Comparison of ENCODE assay signal across 9 cellular contexts in the genomic region with DNA sequence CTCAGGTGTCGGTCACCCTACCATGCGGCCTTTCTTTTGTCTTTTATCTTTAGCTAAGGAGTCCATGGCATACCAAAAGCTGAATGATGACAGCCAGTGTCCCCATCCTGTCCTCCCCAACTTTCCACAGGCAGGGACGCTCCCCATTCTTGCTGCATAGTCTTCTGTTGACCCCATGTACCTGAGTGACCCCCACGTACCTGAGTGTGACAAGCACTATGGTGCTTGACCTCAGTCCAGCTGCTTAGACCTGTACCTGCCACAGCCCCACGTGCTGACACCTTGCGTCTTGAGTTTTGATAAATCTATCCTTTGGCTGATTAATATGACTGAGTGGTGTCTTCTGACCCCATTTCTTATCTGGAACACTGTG. TPM values are rescaled to one million over a fixed set of nuclear protein-coding genes. Genes with fewer than 3 reads are reported as not detected.
DNase-seq lines count a peak whose midpoint lies in the region; ATAC-seq, FAIRE-seq and TF ChIP-seq lines count a peak whose summit lies in the region.
"Had no signal": no experiment of that assay in that cellular context is flagged by ENCODE, and none has a peak within 500 bp of the region (broad histone marks: within the 10 kb centered on the region; RNA-seq: fewer than 3 reads in every experiment).

No MANE protein-coding gene starts in this region.

- H3K9ac ChIP-seq in Karpas-422 (ENCODE audit: low read length): no peak overlapping the region

- H3K79me2 ChIP-seq in Karpas-422 (ENCODE audit: low read length): no peaks in the 10 kb centered on the region
- H3K79me2 ChIP-seq in osteoblast (ENCODE audit: insufficient read depth, low read length): peaks cover 99% of the 10 kb centered on the region

- POLR2A ChIA-PET in A673 (lab: Charles Lee; ENCODE audit: low non-redundant PET): no interaction called here

- H3K9me2 ChIP-seq in Karpas-422 (replicated peaks; ENCODE audit: insufficient read depth, low read length): no peaks in the 10 kb centered on the region

- CTCF ChIA-PET in A673 (lab: Charles Lee): no interaction called here

- H2AFZ ChIP-seq in Karpas-422 (ENCODE audit: low read length): no peak overlapping the region
- H2AFZ ChIP-seq in osteoblast (ENCODE audit: low read length): no peak overlapping the region

- peaks cover 14% of the 10 kb centered on the region for H3K36me3 ChIP-seq in A673 (ENCODE audit: insufficient read depth, low read length, poor library complexity, severe bottlenecking)
- H3K36me3 ChIP-seq in Karpas-422 (ENCODE audit: insufficient read depth, low read length): no peaks in the 10 kb centered on the region
- H3K36me3 ChIP-seq in effector memory CD4-positive, alpha-beta T cell (ENCODE audit: control insufficient read depth, insufficient read depth, low read length): peaks cover 24% of the 10 kb centered on the region
- H3K36me3 ChIP-seq in osteoblast (ENCODE audit: insufficient read depth, low read length): peaks cover 14% of the 10 kb centered on the region

- ATAC-seq in HG03045 (IDR thresholded peaks at IDR 0.05; ENCODE audit: unreplicated experiment) (no peak), GM18519 (IDR thresholded peaks at IDR 0.05; ENCODE audit: low FRiP score, unreplicated experiment) (no peak)

- H3K4me1 ChIP-seq in A673 (ENCODE audit: insufficient read depth, low read length, poor library complexity, severe bottlenecking) (peaks cover 37% of the 10 kb centered on the region), Karpas-422 (ENCODE audit: low read length) (no peaks in the 10 kb centered on the region), osteoblast (ENCODE audit: insufficient read depth, low read length) (peaks cover 16% of the 10 kb centered on the region)
- H3K4me1 ChIP-seq in effector memory CD4-positive, alpha-beta T cell (ENCODE audit: control insufficient read depth, insufficient read depth, low read length, poor library complexity, severe bottlenecking): peaks cover 68% of the 10 kb centered on the region

- BruUV-seq in A673 (replicated peaks; lab: Mats Ljungman, UMichigan): no TSS peak

- FAIRE-seq in D721Med (lab: Jason Lieb, UNC): no peak

- H3K4me2 ChIP-seq in Karpas-422 (ENCODE audit: low read depth, low read length, poor library complexity, severe bottlenecking) (no peak overlapping the region), osteoblast (ENCODE audit: insufficient read depth, low read length) (no peak overlapping the region)

- TF ChIP-seq CTCF in A673 (conservative IDR thresholded peaks at IDR 0.05; ENCODE audit: low read depth, low read length): no peak
- TF ChIP-seq CTCF in osteoblast (IDR thresholded peaks at IDR 0.05; ENCODE audit: extremely low read depth, low read depth, low read length): no peak
- no peak for TF ChIP-seq CTCF in D721Med (IDR thresholded peaks at IDR 0.05; ENCODE audit: insufficient read depth, missing control alignments)

- H3K27ac ChIP-seq in A673 (ENCODE audit: low read depth, low read length, poor library complexity, severe bottlenecking) (peak overlapping the region; percentile 95), Karpas-422 (ENCODE audit: low read length) (no peak overlapping the region), osteoblast (ENCODE audit: low read depth, low read length) (peak overlapping the region; percentile 83)
- H3K27ac ChIP-seq in effector memory CD4-positive, alpha-beta T cell (ENCODE audit: insufficient read depth, low read length, poor library complexity, severe bottlenecking): peak overlapping the region; percentile 98

- H3K4me3 ChIP-seq in A673 (ENCODE audit: low read depth, low read length, poor library complexity, severe bottlenecking) (no peak overlapping the region), Karpas-422 (ENCODE audit: low read length) (peak overlapping the region; percentile 10; the same call in 1 of the 2 replicates), osteoblast (ENCODE audit: insufficient read depth, low read length) (no peak overlapping the region)
- no peak overlapping the region for H3K4me3 ChIP-seq in effector memory CD4-positive, alpha-beta T cell (ENCODE audit: insufficient read depth, low read depth, low read length, poor library complexity, severe bottlenecking)

- DNase-seq in A673 (ENCODE audit: low spot score) (no peak), Karpas-422 (no peak), osteoblast (ENCODE audit: insufficient read length, low spot score, missing footprints) (no peak), D721Med (ENCODE audit: insufficient read length, low spot score) (no peak)
- DNase-seq in effector memory CD4-positive, alpha-beta T cell: no peak
- no peak for DNase-seq in activated CD8-positive, alpha-beta memory T cell treated with anti-CD3 and anti-CD28 coated beads, Interleukin-2, amount 50 U/mL, for 4 hours
- DNase-seq: NCI-H1105 had no signal

- H3K9me3 ChIP-seq in A673 (ENCODE audit: low read depth, low read length, poor library complexity, severe bottlenecking) (peaks cover 13% of the 10 kb centered on the region), Karpas-422 (ENCODE audit: low read length) (peaks cover 27% of the 10 kb centered on the region), osteoblast (ENCODE audit: low read depth, low read length) (no peaks in the 10 kb centered on the region)
- H3K9me3 ChIP-seq in effector memory CD4-positive, alpha-beta T cell (ENCODE audit: control insufficient read depth, low read length): peaks cover 30% of the 10 kb centered on the region

- H4K20me1 ChIP-seq in Karpas-422 (ENCODE audit: insufficient read depth, low read depth, low read length) (peaks cover 6% of the 10 kb centered on the region), osteoblast (ENCODE audit: insufficient read depth, low read length) (peaks cover 97% of the 10 kb centered on the region)

- no peaks in the 10 kb centered on the region for H3K27me3 ChIP-seq in A673 (replicated peaks; ENCODE audit: insufficient read depth, low read depth, low read length, poor library complexity)
- no peaks in the 10 kb centered on the region for H3K27me3 ChIP-seq in Karpas-422 (ENCODE audit: low read length)
- H3K27me3 ChIP-seq in effector memory CD4-positive, alpha-beta T cell (replicated peaks; ENCODE audit: control insufficient read depth, insufficient read depth, low read length, poor library complexity, severe bottlenecking): no peaks in the 10 kb centered on the region
- no peaks in the 10 kb centered on the region for H3K27me3 ChIP-seq in osteoblast (ENCODE audit: insufficient read depth, low read length)

- intact Hi-C loops in A673 (cut with micrococcal nuclease; ENCODE audit: unreplicated experiment): no loop called here

RNA-seq across cellular contexts. Expression of gene SKI, which starts 26.9 kb away (rescaled TPM):
- total RNA-seq in A673 (2021): 84.9 and 88.1 TPM in 2 replicates
- total RNA-seq in Karpas-422 (2014; rRNA removed; shearing (Covaris generic); ENCODE audit: low replicate concordance): 1.7 and 2.4 TPM in 2 replicates
- 48.9 TPM in 2 replicates for total RNA-seq in osteoblast

Comparison
In these comparisons a context has a peak if more than half of its experiments do, and no peak if none do; other contexts are left out.
1. RNA of gene SKI, which starts 26.9 kb away (total RNA-seq): 84.9 to 88.1 TPM in A673 and 48.9 TPM in osteoblast; 1.7 to 2.4 TPM in Karpas-422; every median in the first group is over 10 times any median in the second.